29 cellular contexts compared by ENCODE assay signal in genomic region chr17:79691931-79692330, GRCh38. TPM values are rescaled to one million over a fixed set of nuclear protein-coding genes. Genes with fewer than 3 reads are reported as not detected.
A peak's percentile ranks its signal among the peaks of the same experiment; 100 is the strongest.
DNase-seq lines count a peak whose midpoint lies in the region; ATAC-seq and TF ChIP-seq lines count a peak whose summit lies in the region.
"Had no signal": no experiment of that assay in that cellular context is flagged by ENCODE, and none has a peak within 500 bp of the region (broad histone marks: within the 10 kb centered on the region; RNA-seq: fewer than 3 reads in every experiment).

No MANE protein-coding gene starts in this region.

- peaks cover 0 to 11% of the 10 kb centered on the region in 2 experiments; a peak in 2 of 4 replicates for H3K4me1 ChIP-seq in SK-N-SH (ENCODE audit: control insufficient read depth in 1 of 2, insufficient read depth in 2 of 2, low read depth in 1 of 2, low read length in 1 of 2)

- no peaks in the 10 kb centered on the region for H3K9me3 ChIP-seq in SK-N-SH
- H3K9me3 ChIP-seq: SJCRH30, transverse colon had no signal

- TF ChIP-seq EP300 in SK-N-SH (IDR thresholded peaks at IDR 0.05; ENCODE audit: borderline replicate concordance in 1 of 2, low read depth in 1 of 2, low read length in 1 of 2), result no peak

- intact Hi-C loops in left cardiac atrium (cut with DNase I), result no loop called here

- no peaks in the 10 kb centered on the region for H3K9me2 ChIP-seq in SK-N-SH

- CTCF ChIA-PET in SK-N-SH (lab: Yijun Ruan, JAX), result interaction anchor here (0.6 to 2.8 kb wide), 8 partner anchors 17 to 644 kb away, joined by 3 to 9 read pairs (median 4); no protein-coding TSS in a partner anchor

- no peak for TF ChIP-seq RAD21 in SK-N-SH (IDR thresholded peaks at IDR 0.05; ENCODE audit: low read length)

- peak; percentile 39 to 57 for ATAC-seq in left cardiac atrium
- ATAC-seq: activated CD4-positive, CD25-positive, alpha-beta regulatory T cell treated with anti-CD3 and anti-CD28 coated beads, Interleukin-2, amount 50 U/mL, for 24 hours; stimulated activated effector memory CD8-positive, alpha-beta T cell treated with anti-CD3 and anti-CD28 coated beads, Interleukin-12 subunit alpha, Interleukin-12 subunit beta, amount 100 ng/mL, for 72 hours had no signal

- no peak overlapping the region for H3K4me2 ChIP-seq in SK-N-SH

- DNase-seq in Ammon's horn (ENCODE audit: low spot score), result peak; percentile 48
- DNase-seq in amygdala (lab: John Stamatoyannopoulos, UW), result peak in 32 of 56 donors; percentile 6 to 77 (median 41)
- peak; percentile 53 for DNase-seq in left cardiac atrium
- DNase-seq in putamen (ENCODE audit: low spot score), result peak; percentile 20
- DNase-seq in NCI-H774 (lab: John Stamatoyannopoulos, UW), result no peak
- no peak for DNase-seq in SK-N-SH
- DNase-seq in foreskin fibroblast, result no peak
- no peak for DNase-seq in SHP77 (lab: John Stamatoyannopoulos, UW)
- DNase-seq: activated CD8-positive, alpha-beta memory T cell treated with anti-CD3 and anti-CD28 coated beads for 24 hours; activated naive CD8-positive, alpha-beta T cell treated with anti-CD3 and anti-CD28 coated beads, Interleukin-2, amount 10 ng/mL, durations not matched to agents 7 days and 5 days; DND-41; IMR-90; MM.1S; NCI-H2081; NCI-H526; OCI-M1; retina; SJCRH30; stimulated activated CD4-positive, alpha-beta T cell treated with anti-CD3 and anti-CD28 coated beads, Interleukin-15, amount 100 ng/mL, for 24 hours; T-helper 2 cell; transverse colon had no signal

- peaks cover 15% of the 10 kb centered on the region; the same call in 1 of the 2 replicates for H3K27me3 ChIP-seq in SK-N-SH (ENCODE audit: insufficient read depth)

- H3F3A ChIP-seq in SK-N-SH (replicated peaks; ENCODE audit: insufficient read depth), result no peaks in the 10 kb centered on the region

- POLR2A ChIA-PET in SK-N-SH (lab: Yijun Ruan, JAX), result no interaction called here

- TF ChIP-seq CTCF in SK-N-SH (IDR thresholded peaks at IDR 0.05) (no peak), foreskin fibroblast (IDR thresholded peaks at IDR 0.05; ENCODE audit: low read depth, low read length) (no peak)

- H3K36me3 ChIP-seq in SK-N-SH (replicated peaks in 1 of 2; ENCODE audit: control insufficient read depth in 1 of 2, insufficient read depth in 2 of 2, low read length in 1 of 2), result no peaks in the 10 kb centered on the region
- H3K36me3 ChIP-seq: SJCRH30, transverse colon had no signal

- no peak overlapping the region for H3K27ac ChIP-seq in SK-N-SH (ENCODE audit: low read depth in 2 of 2, low read length in 1 of 2)
- H3K27ac ChIP-seq: SJCRH30 had no signal

- no peaks in the 10 kb centered on the region for H4K20me1 ChIP-seq in SK-N-SH (ENCODE audit: insufficient read depth)

- no peak overlapping the region for H3K9ac ChIP-seq in SK-N-SH

- H3K4me3 ChIP-seq in SK-N-SH (ENCODE audit: low read depth in 2 of 2, low read length in 1 of 2) (no peak overlapping the region), foreskin fibroblast (ENCODE audit: low read depth in 1 of 2, low read length in 2 of 2) (no peak overlapping the region)
- H3K4me3 ChIP-seq: dorsolateral prefrontal cortex, SJCRH30, transverse colon had no signal

- H3K79me2 ChIP-seq in SK-N-SH (ENCODE audit: insufficient read depth), result no peaks in the 10 kb centered on the region

- H2AFZ ChIP-seq in SK-N-SH (ENCODE audit: low read depth), result no peak overlapping the region

- WGBS in SK-N-SH (ENCODE audit: low lambda C conversion rate), result 70% methylated on average over 9 of the region's 9 CpGs

TF ChIP-seq in SK-N-SH, 30 proteins besides CTCF, POLR2A, EP300 and RAD21:
- TF ChIP-seq EZH2phosphoT487 (IDR thresholded peaks at IDR 0.05; ENCODE audit: borderline replicate concordance, low read depth), result no peak
- TF ChIP-seq MAX (IDR thresholded peaks at IDR 0.05; ENCODE audit: low read depth), result no peak
TF ChIP-seq in SK-N-SH: peak in this region for 0.

RNA-seq across cellular contexts. Expression of gene ENPP7, which starts 38.8 kb away (rescaled TPM):
- total RNA-seq in left cardiac atrium, result not detected
- not detected in 2 replicates for polyA plus RNA-seq in SK-N-SH (2012; rRNA removed)
- polyA plus RNA-seq in SK-N-SH (2012; cell fraction: cytosol; rRNA removed), result not detected in 2 replicates
- polyA plus RNA-seq in SK-N-SH (2012; cell fraction: nucleus; rRNA removed), result not detected in 2 replicates
- total RNA-seq: bronchial epithelial cell, epithelial cell of proximal tubule, IMR-90, kidney epithelial cell, SJCRH30 had no signal
- polyA plus RNA-seq: AG04450, IMR-90, neural cell had no signal

Comparison
In these comparisons a context has a peak if more than half of its experiments do, and no peak if none do; other contexts are left out.
1. DNase-seq: peak in Ammon's horn (single experiment), amygdala (32 of 56), left cardiac atrium (single experiment) and putamen (single experiment); none in NCI-H774 (single experiment), SK-N-SH (single experiment), foreskin fibroblast (0 of 2) and SHP77 (0 of 2).